In the genomic region with DNA sequence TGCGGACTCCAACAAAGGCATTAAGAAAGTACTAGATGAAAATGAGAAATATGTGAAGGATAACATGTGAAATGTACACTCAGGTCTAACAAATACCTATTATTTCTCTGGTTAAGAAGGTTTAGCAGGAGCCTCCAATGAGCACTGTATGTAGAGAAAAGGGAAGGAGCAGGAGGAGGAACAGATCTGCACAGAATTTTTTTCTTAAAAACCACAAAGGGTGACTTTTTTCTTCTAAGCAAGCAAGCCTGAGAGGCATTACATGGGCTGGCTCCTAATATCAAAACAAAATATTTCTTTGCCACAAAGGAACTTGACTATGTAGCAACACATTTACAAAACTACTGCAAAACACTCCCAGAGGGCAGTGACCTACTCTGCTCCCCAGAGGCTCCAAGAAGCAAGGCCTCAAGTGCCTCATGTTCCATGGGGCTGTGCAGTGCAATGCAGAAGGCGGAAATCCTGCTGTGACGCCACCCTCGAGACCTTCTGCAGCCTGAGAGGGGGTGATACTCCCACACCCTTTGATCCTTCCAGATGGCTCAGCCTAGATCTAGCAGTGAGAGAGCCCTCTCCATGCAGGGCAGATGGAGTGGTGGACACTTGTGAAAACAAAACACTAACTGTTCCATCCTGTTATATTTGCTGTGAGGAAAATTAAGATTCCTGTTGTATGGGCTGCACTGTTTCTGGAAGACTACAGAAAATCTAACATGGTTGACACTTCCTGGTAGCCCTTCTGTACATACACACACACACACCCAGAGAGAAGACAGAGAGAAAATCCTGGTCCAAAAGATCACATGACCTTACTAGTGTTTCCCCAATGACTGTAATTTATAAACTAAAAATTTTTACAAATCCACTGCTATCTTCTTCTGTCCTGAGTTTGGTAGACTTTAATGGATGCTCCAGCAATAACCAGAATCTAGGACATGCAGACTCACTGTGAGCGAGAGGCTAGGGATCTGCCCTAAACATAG, we compare ENCODE assay signal across 10 cellular contexts.
A peak's percentile ranks its signal among the peaks of the same experiment; 100 is the strongest.
DNase-seq lines count a peak whose midpoint lies in the region; ATAC-seq and TF ChIP-seq lines count a peak whose summit lies in the region.
"Had no signal": no experiment of that assay in that cellular context is flagged by ENCODE, and none has a peak within 500 bp of the region (broad histone marks: within the 10 kb centered on the region; RNA-seq: fewer than 3 reads in every experiment).

No MANE protein-coding gene starts in this region.

- ATAC-seq in activated CD4-positive, CD25-positive, alpha-beta regulatory T cell treated with anti-CD3 and anti-CD28 coated beads, Interleukin-2, amount 50 U/mL, for 24 hours = no peak

- H3K4me3 ChIP-seq in fibroblast of pulmonary artery (replicated peaks; ENCODE audit: low read depth, low read length) = no peak overlapping the region

- in situ Hi-C loops in GM13977 (cut with MboI; ENCODE audit: low pct_unique_long_range_greater_than_20kb, low sequenced_read_pairs, unreplicated experiment) = no loop called here

- TF ChIP-seq CTCF in fibroblast of pulmonary artery (IDR thresholded peaks at IDR 0.05; ENCODE audit: low read length, missing control alignments) = no peak
- TF ChIP-seq CTCF in GM13977 (IDR thresholded peaks at IDR 0.05; ENCODE audit: extremely low read depth, insufficient read depth, missing control alignments) = no peak

- peak; percentile 62 for DNase-seq in CMK (ENCODE audit: low read depth)
- peak; percentile 68 for DNase-seq in OCI-M1 (lab: John Stamatoyannopoulos, UW)
- DNase-seq in fibroblast of pulmonary artery (ENCODE audit: low read depth) = peak; percentile 79
- peak in 35 of 56 donors; percentile 5 to 61 (median 26) for DNase-seq in nucleus accumbens (lab: John Stamatoyannopoulos, UW)
- DNase-seq in NCI-H1436 (lab: John Stamatoyannopoulos, UW) = no peak
- DNase-seq in NCI-H187 treated with DMSO at 0.1 percent for 48 hours (lab: John Stamatoyannopoulos, UW) = no peak
- no peak for DNase-seq in GM13977 (ENCODE audit: low spot score)
- DNase-seq: NCI-H1436 treated with DMSO at 0.1 percent for 48 hours; stimulated activated CD4-positive, alpha-beta T cell treated with anti-CD3 and anti-CD28 coated beads, Interleukin-4, amount 100 ng/mL, for 1 hour had no signal

Comparison
In these comparisons a context has a peak if more than half of its experiments do, and no peak if none do; other contexts are left out.
1. DNase-seq: peak in CMK (single experiment), OCI-M1 (single experiment), fibroblast of pulmonary artery (single experiment) and nucleus accumbens (35 of 56); none in NCI-H1436 (single experiment), NCI-H187 treated with DMSO at 0.1 percent for 48 hours (single experiment) and GM13977 (single experiment).